ENCODE assay signal across 2 cellular contexts in genomic region chr17:75571197-75571884, GRCh38.
A peak's percentile ranks its signal among the peaks of the same experiment; 100 is the strongest.
TF ChIP-seq lines count a peak whose summit lies in the region.

No MANE protein-coding gene starts in this region.

TF ChIP-seq in GM12891, 5 proteins besides CTCF, POLR2A, EP300 and RAD21:
- TF ChIP-seq SPI1 (IDR thresholded peaks at IDR 0.05; ENCODE audit: low read depth, low read length): peak; percentile 99
- TF ChIP-seq POU2F2 (IDR thresholded peaks at IDR 0.05; ENCODE audit: low read depth, low read length): no peak
- peak; percentile 57 for TF ChIP-seq POLR2AphosphoS5 (IDR thresholded peaks at IDR 0.05; ENCODE audit: low read depth, low read length)
- TF ChIP-seq TAF1 (IDR thresholded peaks at IDR 0.05; ENCODE audit: low read depth, low read length): no peak

TF ChIP-seq in GM12878, 131 proteins besides CTCF, POLR2A, EP300 and RAD21 (continues in another document):
- TF ChIP-seq BCL11A (IDR thresholded peaks at IDR 0.05; ENCODE audit: low read depth, low read length) (no peak), CREM (IDR thresholded peaks at IDR 0.05; ENCODE audit: low read depth) (peak; percentile 90), ZNF622 (IDR thresholded peaks at IDR 0.05) (no peak), STAT3 (IDR thresholded peaks at IDR 0.05; ENCODE audit: low read depth, low read length) (no peak), ZNF207 (IDR thresholded peaks at IDR 0.05; ENCODE audit: borderline replicate concordance) (no peak), ZZZ3 (IDR thresholded peaks at IDR 0.05; ENCODE audit: control insufficient read depth, insufficient read length, low read depth) (no peak), BACH1 (IDR thresholded peaks at IDR 0.05; ENCODE audit: borderline replicate concordance) (no peak), CREB1 (IDR thresholded peaks at IDR 0.05; ENCODE audit: low read depth) (peak; percentile 87), REST (IDR thresholded peaks at IDR 0.05; ENCODE audit: low read depth, low read length) (no peak), PAX5 (IDR thresholded peaks at IDR 0.05; ENCODE audit: borderline replicate concordance, low read depth, low read length) (peak; percentile 64; the same call in 1 of the 2 replicates), YY1 (IDR thresholded peaks at IDR 0.05; ENCODE audit: low read depth, low read length) (no peak), IRF4 (IDR thresholded peaks at IDR 0.05; ENCODE audit: low read depth, low read length) (no peak), ZBTB4 (CRISPR knock-in tag; IDR thresholded peaks at IDR 0.05) (no peak), SMAD5 (IDR thresholded peaks at IDR 0.05; ENCODE audit: low read depth) (no peak), RFX5 (IDR thresholded peaks at IDR 0.05; ENCODE audit: low read depth, low read length) (peak; percentile 82), KDM1A (IDR thresholded peaks at IDR 0.05; ENCODE audit: borderline replicate concordance) (no peak), USF1 (IDR thresholded peaks at IDR 0.05; ENCODE audit: borderline replicate concordance, extremely low read length, insufficient read depth, low read depth, low read length) (no peak), RBBP5 (conservative IDR thresholded peaks at IDR 0.05) (no peak), NR2F1 (conservative IDR thresholded peaks at IDR 0.05) (0 out of 2 replicates have a peak, but pooled peaks have one; percentile 17), CHD1 (IDR thresholded peaks at IDR 0.05; ENCODE audit: low read depth, low read length) (no peak), E2F4 (IDR thresholded peaks at IDR 0.05; ENCODE audit: low read depth, low read length) (no peak), NFXL1 (IDR thresholded peaks at IDR 0.05; ENCODE audit: borderline replicate concordance) (no peak), HDGF (IDR thresholded peaks at IDR 0.05) (no peak; the same call in 1 of the 2 replicates), NFYA (IDR thresholded peaks at IDR 0.05; ENCODE audit: borderline replicate concordance, low read depth, low read length) (no peak), POLR2AphosphoS2 (IDR thresholded peaks at IDR 0.05; ENCODE audit: low read depth, low read length) (0 out of 2 replicates have a peak, but pooled peaks have one; percentile 40), POLR2AphosphoS5 (IDR thresholded peaks at IDR 0.05; ENCODE audit: low read length) (peak; percentile 61; the same call in 1 of the 2 replicates), CEBPZ (IDR thresholded peaks at IDR 0.05; ENCODE audit: low read depth, low read length) (no peak), EZH2 (IDR thresholded peaks at IDR 0.05; ENCODE audit: borderline replicate concordance, control insufficient read depth, low read depth, low read length) (no peak), MLLT1 (IDR thresholded peaks at IDR 0.05) (peak; percentile 22; the same call in 1 of the 2 replicates), TCF3 (IDR thresholded peaks at IDR 0.05; ENCODE audit: borderline replicate concordance, insufficient read depth, low read depth, low read length) (peak; percentile 57; the same call in 1 of the 2 replicates), ATF7 (IDR thresholded peaks at IDR 0.05; ENCODE audit: low read depth) (peak; percentile 57; the same call in 1 of the 2 replicates), LARP7 (IDR thresholded peaks at IDR 0.05) (peak; percentile 59; the same call in 1 of the 2 replicates), IKZF1 (conservative IDR thresholded peaks at IDR 0.05) (peak; percentile 57), WRNIP1 (IDR thresholded peaks at IDR 0.05; ENCODE audit: borderline replicate concordance, low read depth, low read length) (no peak), BCL3 (IDR thresholded peaks at IDR 0.05; ENCODE audit: borderline replicate concordance, insufficient read depth, low read depth, low read length, poor library complexity, severe bottlenecking) (no peak), BRCA1 (IDR thresholded peaks at IDR 0.05; ENCODE audit: low read depth, low read length) (no peak), PAX8 (IDR thresholded peaks at IDR 0.05) (no peak), MYC (IDR thresholded peaks at IDR 0.05; ENCODE audit: insufficient read depth, insufficient read length, insufficient replicate concordance, low read length, severe bottlenecking) (no peak), SPI1 (IDR thresholded peaks at IDR 0.05; ENCODE audit: borderline replicate concordance, insufficient read depth, low read depth, low read length) (peak; percentile 99), TBL1XR1 (IDR thresholded peaks at IDR 0.05; ENCODE audit: low read depth, low read length) (no peak), KAT2A (conservative IDR thresholded peaks at IDR 0.05; ENCODE audit: control insufficient read depth, low read depth, low read length) (no peak), CHD2 (IDR thresholded peaks at IDR 0.05; ENCODE audit: borderline replicate concordance, low read depth, low read length) (no peak), SIX5 (IDR thresholded peaks at IDR 0.05; ENCODE audit: low read depth, low read length, severe bottlenecking) (no peak), ZNF274 (IDR thresholded peaks at IDR 0.05; ENCODE audit: insufficient read depth, insufficient read length) (no peak), HDAC6 (IDR thresholded peaks at IDR 0.05; ENCODE audit: unreplicated experiment) (no peak), NFIC (IDR thresholded peaks at IDR 0.05; ENCODE audit: low read depth, low read length) (no peak), NBN (IDR thresholded peaks at IDR 0.05) (peak; percentile 55; the same call in 1 of the 2 replicates), SKIL (IDR thresholded peaks at IDR 0.05; ENCODE audit: low read depth, poor library complexity, severe bottlenecking) (no peak), CBX5 (IDR thresholded peaks at IDR 0.05; ENCODE audit: low read depth) (no peak), ZNF384 (IDR thresholded peaks at IDR 0.05; ENCODE audit: borderline replicate concordance, low read depth, low read length) (no peak)
